26 cellular contexts compared by ENCODE assay signal in genomic region chr3:197019535-197019934, GRCh38. TPM values are rescaled to one million over a fixed set of nuclear protein-coding genes. Genes with fewer than 3 reads are reported as not detected.
DNase-seq lines count a peak whose midpoint lies in the region; ATAC-seq, FAIRE-seq and TF ChIP-seq lines count a peak whose summit lies in the region.
"Had no signal": no experiment of that assay in that cellular context is flagged by ENCODE, and none has a peak within 500 bp of the region (broad histone marks: within the 10 kb centered on the region; RNA-seq: fewer than 3 reads in every experiment).

No MANE protein-coding gene starts in this region.

- H3K9me1 ChIP-seq in endothelial cell of umbilical vein (replicated peaks; ENCODE audit: control insufficient read depth, extremely low read depth, insufficient read depth, low read length) = no peaks in the 10 kb centered on the region

- no peak for FAIRE-seq in endothelial cell of umbilical vein (lab: Jason Lieb, UNC)
- FAIRE-seq: GM12891 had no signal

- TF ChIP-seq POLR2A in endothelial cell of umbilical vein (IDR thresholded peaks at IDR 0.05; ENCODE audit: low read depth, low read length) = no peak

- H4K20me1 ChIP-seq in endothelial cell of umbilical vein (replicated peaks; ENCODE audit: control insufficient read depth, extremely low read depth, insufficient read depth, low read length) = no peaks in the 10 kb centered on the region

- H3K4me1 ChIP-seq in endothelial cell of umbilical vein (ENCODE audit: control insufficient read depth, extremely low read depth, insufficient read depth, low read length) = no peaks in the 10 kb centered on the region
- no peaks in the 10 kb centered on the region for H3K4me1 ChIP-seq in A673 (ENCODE audit: insufficient read depth, low read length, poor library complexity, severe bottlenecking)

- TF ChIP-seq CTCF in endothelial cell of umbilical vein (IDR thresholded peaks at IDR 0.05; ENCODE audit: extremely low read depth in 1 of 2, insufficient read depth in 1 of 2, low read depth in 1 of 2, low read length in 2 of 2) (no peak), A673 (conservative IDR thresholded peaks at IDR 0.05; ENCODE audit: low read depth, low read length) (no peak)

- BruUV-seq in endothelial cell of umbilical vein (replicated peaks; lab: Mats Ljungman, UMichigan) (no TSS peak), A673 (replicated peaks; lab: Mats Ljungman, UMichigan) (no TSS peak)

- CTCF ChIA-PET in endothelial cell of umbilical vein (lab: Charles Lee) = interaction anchor here (0.8 to 1.5 kb wide), 3 partner anchors 9 to 16 kb away, joined by 3 to 4 read pairs (median 3); no protein-coding TSS in a partner anchor
- CTCF ChIA-PET in A673 (lab: Charles Lee) = interaction anchor here (0.6 kb wide), 1 partner anchor 10 kb away, joined by 3 read pairs; the partner anchor contains the start of gene MELTF

- dilution Hi-C loops in endothelial cell of umbilical vein (cut with MboI; ENCODE audit: extremely low pct_ligation_motif_present, low sequenced_read_pairs) = no loop called here

- no peak overlapping the region for H3K27ac ChIP-seq in endothelial cell of umbilical vein (ENCODE audit: insufficient read depth, low read depth, low read length)
- H3K27ac ChIP-seq in A673 (ENCODE audit: low read depth, low read length, poor library complexity, severe bottlenecking) = no peak overlapping the region
- H3K27ac ChIP-seq: BLaER1 treated with 17β-estradiol and CSF1 and Interleukin-3, amounts not matched to agents 10 nM and 100 nM; HL-60; Peyer's patch; SK-N-MC had no signal

- H3K4me3 ChIP-seq in H7 (ENCODE audit: insufficient read depth, low read depth, low read length) (no peak overlapping the region), endothelial cell of umbilical vein (replicated peaks in 1 of 3; ENCODE audit: insufficient read depth in 1 of 3, low read depth in 1 of 3, low read length in 3 of 3) (no peak overlapping the region), A673 (ENCODE audit: low read depth, low read length, poor library complexity, severe bottlenecking) (no peak overlapping the region)
- H3K4me3 ChIP-seq: BLaER1 treated with 17β-estradiol and CSF1 and Interleukin-3, amounts not matched to agents 10 nM and 100 nM; Peyer's patch; SK-N-MC had no signal

- H3K4me3 Mint-ChIP-seq in stimulated activated naive B cell treated with anti-CD40 and anti-IgM and Interleukin-4, amounts not matched to agents 10 μg/mL and 1 μg/mL and 100 μg/mL, for 72 hours = no peak overlapping the region
- H3K4me3 Mint-ChIP-seq: CD4-positive, alpha-beta T cell; IgD-negative memory B cell had no signal

- no peaks in the 10 kb centered on the region for H3K36me3 ChIP-seq in H7 (replicated peaks; ENCODE audit: control insufficient read depth, insufficient read depth, low read length)
- no peaks in the 10 kb centered on the region for H3K36me3 ChIP-seq in endothelial cell of umbilical vein (ENCODE audit: control insufficient read depth in 2 of 2, extremely low read depth in 1 of 2, insufficient read depth in 2 of 2, low read length in 2 of 2)
- no peaks in the 10 kb centered on the region for H3K36me3 ChIP-seq in A673 (ENCODE audit: insufficient read depth, low read length, poor library complexity, severe bottlenecking)
- H3K36me3 ChIP-seq: BLaER1 treated with 17β-estradiol and CSF1 and Interleukin-3, amounts not matched to agents 10 nM and 100 nM; Peyer's patch had no signal

- peaks cover 1 to 6% of the 10 kb centered on the region in 2 donors for H3K27me3 Mint-ChIP-seq in stimulated activated naive B cell treated with anti-CD40 and anti-IgM and Interleukin-4, amounts not matched to agents 10 μg/mL and 1 μg/mL and 100 μg/mL, for 72 hours
- H3K27me3 Mint-ChIP-seq: CD4-positive, alpha-beta T cell had no signal

- H3K79me2 ChIP-seq in endothelial cell of umbilical vein (ENCODE audit: control insufficient read depth, insufficient read depth, low read length) = no peaks in the 10 kb centered on the region

- POLR2A ChIA-PET in endothelial cell of umbilical vein (lab: Charles Lee) (no interaction called here), A673 (lab: Charles Lee; ENCODE audit: low non-redundant PET) (no interaction called here)

- H3K27ac Mint-ChIP-seq in stimulated activated naive B cell treated with anti-CD40 and anti-IgM and Interleukin-4, amounts not matched to agents 10 μg/mL and 1 μg/mL and 100 μg/mL, for 72 hours = peak overlapping the region; percentile 16
- H3K27ac Mint-ChIP-seq: CD4-positive, alpha-beta T cell; IgD-negative memory B cell had no signal

- intact Hi-C loops in endothelial cell of umbilical vein (cut with micrococcal nuclease) (no loop called here), A673 (cut with micrococcal nuclease; ENCODE audit: unreplicated experiment) (no loop called here)

- H3K9me3 ChIP-seq in endothelial cell of umbilical vein (replicated peaks; ENCODE audit: control insufficient read depth, insufficient read depth, low read length) (no peaks in the 10 kb centered on the region), A673 (ENCODE audit: low read depth, low read length, poor library complexity, severe bottlenecking) (no peaks in the 10 kb centered on the region)
- H3K9me3 ChIP-seq: BLaER1 treated with 17β-estradiol and CSF1 and Interleukin-3, amounts not matched to agents 10 nM and 100 nM; Peyer's patch had no signal

- H3K4me2 ChIP-seq in endothelial cell of umbilical vein (ENCODE audit: insufficient read depth, low read length) = no peak overlapping the region

- no peak for ATAC-seq in stimulated activated naive B cell treated with anti-CD40 and anti-IgM and Interleukin-4, amounts not matched to agents 10 μg/mL and 1 μg/mL and 100 μg/mL, for 72 hours (replicated peaks)

- no peaks in the 10 kb centered on the region for H3K27me3 ChIP-seq in H7 (ENCODE audit: control insufficient read depth, insufficient read depth, low read length)
- peaks cover 18 to 30% of the 10 kb centered on the region in 2 experiments for H3K27me3 ChIP-seq in endothelial cell of umbilical vein (ENCODE audit: control insufficient read depth in 2 of 2, insufficient read depth in 2 of 2, low read length in 2 of 2)
- no peaks in the 10 kb centered on the region for H3K27me3 ChIP-seq in A673 (replicated peaks; ENCODE audit: insufficient read depth, low read depth, low read length, poor library complexity)
- H3K27me3 ChIP-seq: Peyer's patch had no signal

- peaks cover 30 to 33% of the 10 kb centered on the region in 2 donors for H3K36me3 Mint-ChIP-seq in stimulated activated naive B cell treated with anti-CD40 and anti-IgM and Interleukin-4, amounts not matched to agents 10 μg/mL and 1 μg/mL and 100 μg/mL, for 72 hours

- H3K9me3 Mint-ChIP-seq in stimulated activated naive B cell treated with anti-CD40 and anti-IgM and Interleukin-4, amounts not matched to agents 10 μg/mL and 1 μg/mL and 100 μg/mL, for 72 hours = no peaks in the 10 kb centered on the region
- H3K9me3 Mint-ChIP-seq: CD4-positive, alpha-beta T cell; IgD-negative memory B cell had no signal

- H2AFZ ChIP-seq in endothelial cell of umbilical vein (ENCODE audit: low read depth, low read length) = no peak overlapping the region

- peak; percentile 10 for DNase-seq in activated effector memory CD4-positive, alpha-beta T cell treated with anti-CD3 and anti-CD28 coated beads, Interleukin-2, amount 50 U/mL, for 16 hours
- DNase-seq in activated effector memory CD4-positive, alpha-beta T cell treated with Interleukin-2 at 50 U/mL for 16 hours = no peak
- DNase-seq in H7 = peak; percentile 22
- DNase-seq in endothelial cell of umbilical vein (ENCODE audit: low read depth, low spot score) = no peak
- no peak for DNase-seq in stimulated activated naive B cell treated with anti-CD40 and anti-IgM and Interleukin-4, amounts not matched to agents 10 μg/mL and 1 μg/mL and 100 μg/mL, for 72 hours
- DNase-seq in KG1 (lab: John Stamatoyannopoulos, UW) = no peak
- DNase-seq in A673 (ENCODE audit: low spot score) = no peak
- DNase-seq: CD4-positive, alpha-beta T cell; DMS 273 treated with DMSO at 0.1 percent for 48 hours; DMS79 treated with DMSO at 0.1 percent for 48 hours; GF-D8; GOT3; NCI-H1417; NCI-H1694; NCI-H2029 treated with DMSO at 0.1 percent for 48 hours; NCI-H2227 treated with DMSO at 0.1 percent for 48 hours; NCI-H510A; NCI-H69; SHP77 treated with DMSO at 0.1 percent for 48 hours had no signal

- peaks cover 26 to 40% of the 10 kb centered on the region in 2 donors for H3K4me1 Mint-ChIP-seq in stimulated activated naive B cell treated with anti-CD40 and anti-IgM and Interleukin-4, amounts not matched to agents 10 μg/mL and 1 μg/mL and 100 μg/mL, for 72 hours

- H3K9ac ChIP-seq in endothelial cell of umbilical vein (replicated peaks; ENCODE audit: extremely low read depth, insufficient read depth, low read length) = no peak overlapping the region
- H3K9ac ChIP-seq: BLaER1 treated with 17β-estradiol and CSF1 and Interleukin-3, amounts not matched to agents 10 nM and 100 nM had no signal

TF ChIP-seq in endothelial cell of umbilical vein, 7 proteins besides CTCF, POLR2A, EP300 and RAD21:
- TF ChIP-seq EZH2 (IDR thresholded peaks at IDR 0.05; ENCODE audit: borderline replicate concordance, low read depth, low read length, severe bottlenecking) (peak; percentile 1), MYC (IDR thresholded peaks at IDR 0.05; ENCODE audit: low read depth, low read length) (no peak)

RNA-seq across cellular contexts. Expression of gene MELTF, which starts 10.1 kb away (rescaled TPM):
- total RNA-seq in H7 (2014; rRNA removed; shearing (Covaris generic)) = 3.5 and 4.8 TPM in 2 replicates
- total RNA-seq in endothelial cell of umbilical vein = 1.3 and 2.3 TPM in 2 replicates
- 0.59 and 1.2 TPM in 2 replicates for polyA plus RNA-seq in endothelial cell of umbilical vein
- polyA plus RNA-seq in endothelial cell of umbilical vein (2011; cell fraction: cytosol; rRNA removed) = 0.45 and 0.63 TPM in 2 replicates
- 1.4 and 1.9 TPM in 2 replicates for polyA plus RNA-seq in endothelial cell of umbilical vein (2011; cell fraction: nucleus; rRNA removed)
- 0.47 and 1.3 TPM in 2 replicates for polyA plus RNA-seq in endothelial cell of umbilical vein (2012)
- polyA minus RNA-seq in endothelial cell of umbilical vein = 0.76 and 1.8 TPM in 2 replicates
- 1.7 TPM for polyA minus RNA-seq in endothelial cell of umbilical vein (2011; cell fraction: cytosol; rRNA and poly(A)+ RNA removed)
- polyA minus RNA-seq in endothelial cell of umbilical vein (2011; cell fraction: nucleus; rRNA and poly(A)+ RNA removed) = 1.9 and 2.0 TPM in 2 replicates
- 2.6 and 4.3 TPM in 2 replicates for total RNA-seq in A673 (2021)
- polyA plus RNA-seq: IgD-negative memory B cell had no signal

RNA-seq across cellular contexts. Expression of gene PIGZ, which starts 50.9 kb away (rescaled TPM):
- 0.55 and 1.2 TPM in 2 replicates for total RNA-seq in H7 (2014; rRNA removed; shearing (Covaris generic))
- 5.1 and 6.0 TPM in 2 replicates for total RNA-seq in endothelial cell of umbilical vein
- polyA plus RNA-seq in endothelial cell of umbilical vein = 6.5 and 7.0 TPM in 2 replicates
- polyA plus RNA-seq in endothelial cell of umbilical vein (2011; cell fraction: cytosol; rRNA removed) = 3.4 and 3.9 TPM in 2 replicates
- 8.8 and 9.2 TPM in 2 replicates for polyA plus RNA-seq in endothelial cell of umbilical vein (2011; cell fraction: nucleus; rRNA removed)
- 4.0 and 4.5 TPM in 2 replicates for polyA plus RNA-seq in endothelial cell of umbilical vein (2012)
- polyA minus RNA-seq in endothelial cell of umbilical vein = 3.0 and 3.8 TPM in 2 replicates
- polyA minus RNA-seq in endothelial cell of umbilical vein (2011; cell fraction: cytosol; rRNA and poly(A)+ RNA removed) = 0.41 TPM
- 2.8 and 3.6 TPM in 2 replicates for polyA minus RNA-seq in endothelial cell of umbilical vein (2011; cell fraction: nucleus; rRNA and poly(A)+ RNA removed)
- 0.68 and 0.69 TPM in 2 replicates for total RNA-seq in A673 (2021)
- total RNA-seq: OCI-LY7 had no signal

Comparison
In these comparisons a context has a peak if more than half of its experiments do, and no peak if none do; other contexts are left out.
1. DNase-seq: peak in activated effector memory CD4-positive, alpha-beta T cell treated with anti-CD3 and anti-CD28 coated beads, Interleukin-2, amount 50 U/mL, for 16 hours (single experiment) and H7 (single experiment); none in activated effector memory CD4-positive, alpha-beta T cell treated with Interleukin-2 at 50 U/mL for 16 hours (single experiment), endothelial cell of umbilical vein (single experiment), stimulated activated naive B cell treated with anti-CD40 and anti-IgM and Interleukin-4, amounts not matched to agents 10 μg/mL and 1 μg/mL and 100 μg/mL, for 72 hours (single experiment), KG1 (single experiment) and A673 (single experiment).